ENCODE assay signal across 8 cellular contexts in the genomic region with DNA sequence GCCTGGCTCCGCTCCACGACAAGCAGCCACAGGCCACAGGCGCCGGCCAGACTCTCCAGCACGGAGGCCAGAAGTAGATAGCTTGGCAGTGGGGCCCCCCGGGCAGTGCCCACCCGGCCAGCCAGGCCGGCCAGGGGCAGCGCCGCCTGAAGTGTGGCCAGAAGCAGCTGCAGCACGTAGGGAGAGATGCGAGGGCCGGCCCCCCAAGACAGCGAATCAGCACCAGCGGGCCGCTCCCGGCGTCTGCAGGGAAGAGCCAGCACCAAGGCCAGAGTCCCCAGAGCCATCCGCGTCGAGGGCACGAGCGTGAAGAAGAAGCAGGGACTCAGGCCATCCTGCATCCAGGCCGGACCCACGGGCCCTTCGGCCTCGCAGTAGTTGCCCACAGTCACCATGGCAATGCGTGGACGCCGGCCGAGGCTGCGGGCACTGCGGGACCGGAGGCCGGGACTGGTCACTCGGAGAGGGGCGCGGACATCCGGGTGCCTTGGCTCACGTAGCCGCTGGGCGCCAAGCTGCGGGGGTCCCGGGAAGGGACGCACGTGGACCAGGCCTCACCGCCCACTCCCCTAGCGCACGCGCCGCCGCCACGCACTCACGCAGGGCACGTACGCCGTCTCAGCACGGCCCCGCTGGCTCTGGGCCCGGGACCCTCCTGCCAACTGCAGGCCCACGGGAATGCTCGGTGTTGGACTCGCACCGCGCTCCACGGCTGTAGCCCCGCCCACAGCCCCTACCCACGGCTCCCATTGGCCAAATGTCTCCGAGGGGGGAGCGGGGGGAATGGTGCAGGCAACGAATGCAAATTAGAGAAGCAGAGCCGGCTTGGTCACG. TPM values are rescaled to one million over a fixed set of nuclear protein-coding genes. Genes with fewer than 3 reads are reported as not detected.
DNase-seq lines count a peak whose midpoint lies in the region; ATAC-seq lines count a peak whose summit lies in the region.

A gene (minus strand): TSS at position 680 of the 834 bp plus-strand sequence. CDS start 285 bp downstream, at position 395.

- peak; percentile 78 for ATAC-seq in GM21528 (IDR thresholded peaks at IDR 0.05; ENCODE audit: low FRiP score, unreplicated experiment)
- peak; percentile 83 to 87 for ATAC-seq in activated naive CD4-positive, alpha-beta T cell treated with anti-CD3 and anti-CD28 coated beads, Interleukin-2, amount 50 U/mL, for 72 hours

- H3K27ac Mint-ChIP-seq in activated naive CD4-positive, alpha-beta T cell treated with anti-CD3 and anti-CD28 coated beads, Interleukin-2, amount 50 U/mL, for 72 hours, result peak within 1 kb of the TSS; percentile 82 to 83

- H3K36me3 Mint-ChIP-seq in activated naive CD4-positive, alpha-beta T cell treated with anti-CD3 and anti-CD28 coated beads, Interleukin-2, amount 50 U/mL, for 72 hours, result peaks cover 18 to 24% of the 10 kb centered on the region in 2 donors

- H3K27ac ChIP-seq in SK-N-MC, result peak within 1 kb of the TSS; percentile 69

- peak within 1 kb of the TSS; percentile 83 for H3K9ac ChIP-seq in SK-N-MC (ENCODE audit: insufficient read length)

- peak; percentile 81 for DNase-seq in DMS 273 treated with DMSO at 0.1 percent for 48 hours (lab: John Stamatoyannopoulos, UW)
- peak; percentile 63 for DNase-seq in Jurkat, Clone E6-1 (ENCODE audit: low read depth, low spot score)
- DNase-seq in SK-N-MC (ENCODE audit: low read depth, low spot score), result no peak
- DNase-seq in activated naive CD4-positive, alpha-beta T cell treated with anti-CD3 and anti-CD28 coated beads, Interleukin-2, amount 50 U/mL, for 72 hours (ENCODE audit: low spot score in 2 of 2), result peak; percentile 87 to 91
- peak; percentile 97 for DNase-seq in globus pallidus (ENCODE audit: low spot score)
- DNase-seq in occipital lobe (lab: John Stamatoyannopoulos, UW), result peak; percentile 97
- DNase-seq in superior temporal gyrus (ENCODE audit: extremely low spot score), result peak; percentile 97

- peaks cover 43% of the 10 kb centered on the region for H3K36me3 ChIP-seq in SK-N-MC (ENCODE audit: insufficient read depth, low read length)

- H3K9me3 Mint-ChIP-seq in activated naive CD4-positive, alpha-beta T cell treated with anti-CD3 and anti-CD28 coated beads, Interleukin-2, amount 50 U/mL, for 72 hours, result no peaks in the 10 kb centered on the region

- H3K4me3 ChIP-seq in Jurkat, Clone E6-1 (ENCODE audit: low read length), result peak within 1 kb of the TSS; percentile 56
- H3K4me3 ChIP-seq in SK-N-MC, result peak within 1 kb of the TSS; percentile 90

- no peaks in the 10 kb centered on the region for H3K9me3 ChIP-seq in SK-N-MC (ENCODE audit: low read depth, low read length)

RNA-seq across cellular contexts. Expression of the gene that starts here (rescaled TPM):
- 23.6 TPM for polyA plus RNA-seq in Jurkat, Clone E6-1 (2012; ENCODE audit: insufficient read depth, insufficient read length)
- 10 to 100 TPM; 27.8 to 46.2 TPM for total RNA-seq in activated naive CD4-positive, alpha-beta T cell treated with anti-CD3 and anti-CD28 coated beads, Interleukin-2, amount 50 U/mL, for 72 hours
- 32.0 TPM for total RNA-seq in occipital lobe
